Comparison of ENCODE assay signal across 24 cellular contexts in the genomic region with DNA sequence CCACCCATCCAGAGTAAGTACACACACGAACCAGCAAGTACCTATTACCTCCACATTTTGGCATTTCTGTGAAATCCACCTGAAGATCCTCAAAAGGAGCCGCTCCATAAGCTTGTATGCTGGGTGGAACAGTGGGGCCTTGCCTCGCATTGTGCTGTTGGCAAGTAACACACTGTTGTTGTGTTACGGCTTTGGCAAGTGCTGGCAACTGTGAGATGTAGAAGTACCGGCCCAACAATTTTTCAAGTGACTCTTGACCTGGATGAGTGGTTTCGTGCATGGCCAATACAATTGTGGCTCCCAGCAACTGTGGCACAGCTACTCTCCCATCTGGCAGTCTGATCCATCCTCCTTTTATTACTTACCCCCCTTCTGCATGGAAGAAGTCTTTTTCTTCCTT.
"Had no signal": no experiment of that assay in that cellular context is flagged by ENCODE, and none has a peak within 500 bp of the region (broad histone marks: within the 10 kb centered on the region; RNA-seq: fewer than 3 reads in every experiment).

No MANE protein-coding gene starts in this region.

- H3K4me3 ChIP-seq: SJSA1 had no signal

- H3K27ac ChIP-seq: SJSA1 had no signal

- DNase-seq: activated CD4-positive, alpha-beta T cell treated with anti-CD3 and anti-CD28 coated beads, Interleukin-2, amount 10 ng/mL, durations not matched to agents 24 days and 14 days; activated CD4-positive, alpha-beta T cell treated with anti-CD3 and anti-CD28 coated beads, Interleukin-2, amount 50 U/mL, for 48 hours; activated CD4-positive, CD25-positive, alpha-beta regulatory T cell treated with anti-CD3 and anti-CD28 coated beads, Interleukin-2, amount 50 U/mL, for 72 hours; activated CD8-positive, alpha-beta memory T cell treated with anti-CD3 and anti-CD28 coated beads, Interleukin-2, amount 10 ng/mL, durations not matched to agents 7 days and 5 days; activated effector memory CD4-positive, alpha-beta T cell treated with anti-CD3 and anti-CD28 coated beads, Interleukin-2, amount 50 U/mL, for 16 hours; activated naive CD4-positive, alpha-beta T cell treated with Interleukin-2 at 50 U/mL for 16 hours; activated naive CD8-positive, alpha-beta T cell treated with anti-CD3 and anti-CD28 coated beads, Interleukin-2, amount 50 U/mL, for 24 hours; activated T-cell treated with anti-CD3 and anti-CD28 coated beads, Interleukin-2, amount 50 U/mL, for 24 hours; amniotic stem cell; MM.1S; NCI-H2081 treated with DMSO at 0.1 percent for 48 hours; NCI-H2171 treated with DMSO at 0.1 percent for 48 hours; NCI-H226; NCI-H526; NCI-H774; PC-3; SHP77; SW 1271 had no signal

- H3K27me3 ChIP-seq: SJSA1 had no signal

- H3K27ac Mint-ChIP-seq: activated CD4-positive, alpha-beta T cell treated with anti-CD3 and anti-CD28 coated beads, Interleukin-2, amount 10 ng/mL, durations not matched to agents 24 days and 14 days; activated CD8-positive, alpha-beta memory T cell treated with anti-CD3 and anti-CD28 coated beads, Interleukin-2, amount 10 ng/mL, durations not matched to agents 7 days and 5 days; activated naive CD4-positive, alpha-beta T cell treated with anti-CD3 and anti-CD28 coated beads, Interleukin-2, amount 50 U/mL, for 72 hours; activated naive CD8-positive, alpha-beta T cell treated with anti-CD3 and anti-CD28 coated beads, Interleukin-2, amount 50 U/mL, for 24 hours; activated T-cell treated with anti-CD3 and anti-CD28 coated beads, Interleukin-2, amount 50 U/mL, for 24 hours; brain; WTC11 had no signal

- H3K9me3 Mint-ChIP-seq: activated CD4-positive, alpha-beta T cell treated with anti-CD3 and anti-CD28 coated beads, Interleukin-2, amount 10 ng/mL, durations not matched to agents 24 days and 14 days; activated naive CD4-positive, alpha-beta T cell treated with anti-CD3 and anti-CD28 coated beads, Interleukin-2, amount 50 U/mL, for 72 hours; activated naive CD8-positive, alpha-beta T cell treated with anti-CD3 and anti-CD28 coated beads, Interleukin-2, amount 50 U/mL, for 24 hours; activated T-cell treated with anti-CD3 and anti-CD28 coated beads, Interleukin-2, amount 50 U/mL, for 24 hours; central memory CD8-positive, alpha-beta T cell had no signal

- H3K4me1 ChIP-seq: SJSA1 had no signal

- H3K4me1 Mint-ChIP-seq: activated CD4-positive, alpha-beta T cell treated with anti-CD3 and anti-CD28 coated beads, Interleukin-2, amount 10 ng/mL, durations not matched to agents 24 days and 14 days; activated CD8-positive, alpha-beta memory T cell treated with anti-CD3 and anti-CD28 coated beads, Interleukin-2, amount 10 ng/mL, durations not matched to agents 7 days and 5 days; activated naive CD8-positive, alpha-beta T cell treated with anti-CD3 and anti-CD28 coated beads, Interleukin-2, amount 50 U/mL, for 24 hours; brain; central memory CD8-positive, alpha-beta T cell; WTC11 had no signal

- H3K27me3 Mint-ChIP-seq: activated CD4-positive, alpha-beta T cell treated with anti-CD3 and anti-CD28 coated beads, Interleukin-2, amount 10 ng/mL, durations not matched to agents 24 days and 14 days; activated CD8-positive, alpha-beta memory T cell treated with anti-CD3 and anti-CD28 coated beads, Interleukin-2, amount 10 ng/mL, durations not matched to agents 7 days and 5 days; activated naive CD8-positive, alpha-beta T cell treated with anti-CD3 and anti-CD28 coated beads, Interleukin-2, amount 50 U/mL, for 24 hours; central memory CD8-positive, alpha-beta T cell had no signal

- ATAC-seq: activated CD8-positive, alpha-beta memory T cell treated with anti-CD3 and anti-CD28 coated beads, Interleukin-2, amount 10 ng/mL, durations not matched to agents 7 days and 5 days; activated naive CD4-positive, alpha-beta T cell treated with anti-CD3 and anti-CD28 coated beads, Interleukin-2, amount 50 U/mL, for 72 hours; activated naive CD8-positive, alpha-beta T cell treated with anti-CD3 and anti-CD28 coated beads, Interleukin-2, amount 50 U/mL, for 24 hours; PC-3; SK-N-SH treated with all-trans-retinoic acid at 6 μM for 48 hours; WTC11 had no signal

- H3K36me3 ChIP-seq: SJSA1 had no signal

- H3K36me3 Mint-ChIP-seq: activated CD8-positive, alpha-beta memory T cell treated with anti-CD3 and anti-CD28 coated beads, Interleukin-2, amount 10 ng/mL, durations not matched to agents 7 days and 5 days; brain had no signal

- H3K4me3 Mint-ChIP-seq: activated CD4-positive, alpha-beta T cell treated with anti-CD3 and anti-CD28 coated beads, Interleukin-2, amount 10 ng/mL, durations not matched to agents 24 days and 14 days; activated CD8-positive, alpha-beta memory T cell treated with anti-CD3 and anti-CD28 coated beads, Interleukin-2, amount 10 ng/mL, durations not matched to agents 7 days and 5 days; activated naive CD8-positive, alpha-beta T cell treated with anti-CD3 and anti-CD28 coated beads, Interleukin-2, amount 50 U/mL, for 24 hours; activated T-cell treated with anti-CD3 and anti-CD28 coated beads, Interleukin-2, amount 50 U/mL, for 24 hours; brain; central memory CD8-positive, alpha-beta T cell; WTC11 had no signal

- H3K9me3 ChIP-seq: SJSA1 had no signal
